Comparison of ENCODE assay signal across 25 cellular contexts in genomic region chr9:134995792-134996120, GRCh38.
DNase-seq lines count a peak whose midpoint lies in the region; ATAC-seq and TF ChIP-seq lines count a peak whose summit lies in the region.
"Had no signal": no experiment of that assay in that cellular context is flagged by ENCODE, and none has a peak within 500 bp of the region (broad histone marks: within the 10 kb centered on the region; RNA-seq: fewer than 3 reads in every experiment).

No MANE protein-coding gene starts in this region.

- H3K36me3 ChIP-seq in osteoblast (ENCODE audit: insufficient read depth, low read length) (no peaks in the 10 kb centered on the region), upper lobe of right lung (no peaks in the 10 kb centered on the region)
- H3K36me3 ChIP-seq: BE2C, MG63 had no signal

- no peak overlapping the region for H3K4me3 ChIP-seq in fibroblast of mammary gland (ENCODE audit: control insufficient read depth, low read depth, low read length)
- no peak overlapping the region for H3K4me3 ChIP-seq in osteoblast (ENCODE audit: insufficient read depth, low read length)
- no peak overlapping the region for H3K4me3 ChIP-seq in upper lobe of right lung
- H3K4me3 ChIP-seq: MG63, PC-9 had no signal

- TF ChIP-seq CTCF in fibroblast of mammary gland (conservative IDR thresholded peaks at IDR 0.05; ENCODE audit: control insufficient read depth, insufficient read depth, low read depth, low read length) = no peak
- TF ChIP-seq CTCF in osteoblast (IDR thresholded peaks at IDR 0.05; ENCODE audit: extremely low read depth, low read depth, low read length) = no peak
- no peak for TF ChIP-seq CTCF in upper lobe of right lung (IDR thresholded peaks at IDR 0.05)
- TF ChIP-seq CTCF in endothelial cell (IDR thresholded peaks at IDR 0.05; ENCODE audit: unreplicated experiment) = no peak
- TF ChIP-seq CTCF in GM13977 (IDR thresholded peaks at IDR 0.05; ENCODE audit: extremely low read depth, insufficient read depth, missing control alignments) = no peak

- no peak overlapping the region for H3K4me3 Mint-ChIP-seq in endothelial cell (ENCODE audit: unreplicated experiment)

- no peaks in the 10 kb centered on the region for H3K9me3 ChIP-seq in osteoblast (ENCODE audit: low read depth, low read length)
- no peaks in the 10 kb centered on the region for H3K9me3 ChIP-seq in upper lobe of right lung

- H3K4me2 ChIP-seq in osteoblast (ENCODE audit: insufficient read depth, low read length) = no peak overlapping the region
- H3K4me2 ChIP-seq: PC-9 had no signal

- H3K4me1 Mint-ChIP-seq in endothelial cell (ENCODE audit: unreplicated experiment) = no peaks in the 10 kb centered on the region

- no peak for ATAC-seq in upper lobe of right lung

- in situ Hi-C loops in GM13977 (cut with MboI; ENCODE audit: low pct_unique_long_range_greater_than_20kb, low sequenced_read_pairs, unreplicated experiment) = no loop called here

- peaks cover 13% of the 10 kb centered on the region for H3K27me3 Mint-ChIP-seq in endothelial cell (ENCODE audit: unreplicated experiment)

- no peak overlapping the region for H3K27ac Mint-ChIP-seq in endothelial cell (ENCODE audit: unreplicated experiment)

- peaks cover 9% of the 10 kb centered on the region for H3K36me3 Mint-ChIP-seq in endothelial cell (ENCODE audit: low read depth, unreplicated experiment)

- intact Hi-C loops in upper lobe of right lung (cut with DNase I) = no loop called here

- H3K27ac ChIP-seq in osteoblast (ENCODE audit: low read depth, low read length) (no peak overlapping the region), upper lobe of right lung (no peak overlapping the region)
- H3K27ac ChIP-seq: 22Rv1, PC-9 had no signal

- H3K79me2 ChIP-seq in osteoblast (ENCODE audit: insufficient read depth, low read length) = no peaks in the 10 kb centered on the region

- peak; percentile 16 for DNase-seq in activated effector memory CD4-positive, alpha-beta T cell treated with anti-CD3 and anti-CD28 coated beads, Interleukin-2, amount 50 U/mL, for 16 hours
- no peak for DNase-seq in activated effector memory CD4-positive, alpha-beta T cell treated with Interleukin-2 at 50 U/mL for 16 hours
- DNase-seq in fibroblast of mammary gland (ENCODE audit: low read depth) = peak; percentile 8
- peak; percentile 30 for DNase-seq in osteoblast (ENCODE audit: insufficient read length, low spot score, missing footprints)
- peak; percentile 41 for DNase-seq in upper lobe of right lung
- no peak for DNase-seq in middle frontal gyrus (ENCODE audit: extremely low spot score, low spot score)
- DNase-seq in endothelial cell (ENCODE audit: low spot score) = no peak
- DNase-seq in GM13977 (ENCODE audit: low spot score) = no peak
- DNase-seq: BE2C, Calu3, DMS79 treated with DMSO at 0.1 percent for 48 hours, GF-D8, HCEC 1CT, IMR-90, KG1, MG63, NCI-H1105 treated with DMSO at 0.1 percent for 48 hours, NCI-H146, NCI-H1930, NCI-H446 treated with DMSO at 0.1 percent for 48 hours, NCI-H526, NCI-H82, PC-9, SHP77 treated with DMSO at 0.1 percent for 48 hours had no signal

- H2AFZ ChIP-seq in osteoblast (ENCODE audit: low read length) = no peak overlapping the region
- H2AFZ ChIP-seq: PC-9 had no signal

- H3K9me3 Mint-ChIP-seq in endothelial cell (ENCODE audit: unreplicated experiment) = peaks cover 5% of the 10 kb centered on the region

- H4K20me1 ChIP-seq in osteoblast (ENCODE audit: insufficient read depth, low read length) = no peaks in the 10 kb centered on the region

- no peaks in the 10 kb centered on the region for H3K27me3 ChIP-seq in osteoblast (ENCODE audit: insufficient read depth, low read length)
- H3K27me3 ChIP-seq in upper lobe of right lung = no peaks in the 10 kb centered on the region
- H3K27me3 ChIP-seq: BE2C, MG63 had no signal

- no peaks in the 10 kb centered on the region for H3K4me1 ChIP-seq in osteoblast (ENCODE audit: insufficient read depth, low read length)
- no peaks in the 10 kb centered on the region for H3K4me1 ChIP-seq in upper lobe of right lung
- H3K4me1 ChIP-seq: BE2C had no signal

Comparison
In these comparisons a context has a peak if more than half of its experiments do, and no peak if none do; other contexts are left out.
1. DNase-seq: peak in activated effector memory CD4-positive, alpha-beta T cell treated with anti-CD3 and anti-CD28 coated beads, Interleukin-2, amount 50 U/mL, for 16 hours (single experiment), fibroblast of mammary gland (single experiment), osteoblast (single experiment) and upper lobe of right lung (single experiment); none in activated effector memory CD4-positive, alpha-beta T cell treated with Interleukin-2 at 50 U/mL for 16 hours (single experiment), middle frontal gyrus (single experiment), endothelial cell (single experiment) and GM13977 (single experiment).